ENCODE assay signal across 29 cellular contexts in the genomic region with DNA sequence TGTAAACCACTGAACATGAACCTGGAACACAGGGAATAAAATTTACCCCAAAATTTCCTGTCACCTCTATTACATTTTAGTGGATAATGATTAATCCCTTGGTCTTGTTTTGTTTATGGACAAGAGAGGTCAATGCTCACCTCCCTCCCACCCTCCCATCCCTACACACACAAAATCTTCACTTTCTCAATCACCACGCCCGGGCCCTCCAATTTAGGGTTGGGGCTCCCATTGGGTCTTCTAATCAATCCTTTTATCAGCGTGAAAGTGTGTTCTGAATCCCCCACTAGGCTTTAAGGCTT.
"Had no signal": no experiment of that assay in that cellular context is flagged by ENCODE, and none has a peak within 500 bp of the region (broad histone marks: within the 10 kb centered on the region; RNA-seq: fewer than 3 reads in every experiment).

No MANE protein-coding gene starts in this region.

- H3K4me3 ChIP-seq: pancreas, prostate gland, skin epidermis, smooth muscle cell, spleen, suprapubic skin, testis, tibial artery, transverse colon, upper lobe of left lung, vagina had no signal

- H3K4me2 ChIP-seq: smooth muscle cell had no signal

- H3K4me1 ChIP-seq: pancreas, prostate gland, spleen, suprapubic skin, testis, tibial artery, upper lobe of left lung, vagina had no signal

- H3K9me3 Mint-ChIP-seq: naive thymus-derived CD8-positive, alpha-beta T cell; natural killer cell treated with Interleukin-12 subunit alpha and Interleukin-12 subunit beta and Interleukin-15 and Interleukin-18, amount 100 ng/mL, for 72 hours; nephron progenitor cell; stimulated activated memory B cell treated with anti-CD40 and anti-IgM and Interleukin-4, amounts not matched to agents 10 μg/mL and 1 μg/mL and 100 μg/mL, for 72 hours; stimulated activated naive CD8-positive, alpha-beta T cell treated with anti-CD3 and anti-CD28 coated beads, Interleukin-15, amount 100 ng/mL, for 72 hours had no signal

- H3K36me3 ChIP-seq: neutrophil, pancreas, prostate gland, spleen, suprapubic skin, tibial artery, transverse colon, upper lobe of left lung, vagina had no signal

- H3K27me3 Mint-ChIP-seq: natural killer cell treated with Interleukin-12 subunit alpha and Interleukin-12 subunit beta and Interleukin-15 and Interleukin-18, amount 100 ng/mL, for 72 hours had no signal

- H3K27ac ChIP-seq: neutrophil, pancreas, prostate gland, skin epidermis, spleen, suprapubic skin, testis, tibial artery, upper lobe of left lung, vagina had no signal

- H3K27ac Mint-ChIP-seq: naive thymus-derived CD8-positive, alpha-beta T cell; natural killer cell treated with Interleukin-12 subunit alpha and Interleukin-12 subunit beta and Interleukin-15 and Interleukin-18, amount 100 ng/mL, for 72 hours; stimulated activated memory B cell treated with anti-CD40 and anti-IgM and Interleukin-4, amounts not matched to agents 10 μg/mL and 1 μg/mL and 100 μg/mL, for 72 hours; stimulated activated naive CD8-positive, alpha-beta T cell treated with anti-CD3 and anti-CD28 coated beads, Interleukin-15, amount 100 ng/mL, for 72 hours had no signal

- DNase-seq: naive thymus-derived CD8-positive, alpha-beta T cell; nephron progenitor cell; nucleus accumbens; pancreas; right cardiac atrium; spleen; stimulated activated CD4-positive, alpha-beta T cell treated with anti-CD3 and anti-CD28 coated beads, Interleukin-12 subunit alpha, Interleukin-12 subunit beta, amount 100 ng/mL, for 4 hours; stimulated activated CD4-positive, alpha-beta T cell treated with anti-CD3 and anti-CD28 coated beads, Interleukin-1b, Interleukin-23, amount 100 ng/mL, for 48 hours; stimulated activated CD4-positive, alpha-beta T cell treated with anti-CD3 and anti-CD28 coated beads, Interleukin-4, amount 100 ng/mL, for 1 hour; stimulated activated CD4-positive, alpha-beta T cell treated with anti-CD3 and anti-CD28 coated beads, Interleukin-4, amount 100 ng/mL, for 4 hours; stimulated activated CD8-positive, alpha-beta memory T cell treated with anti-CD3 and anti-CD28 coated beads, Interleukin-4, amount 100 ng/mL, for 48 hours; stimulated activated naive CD4-positive, alpha-beta T cell; stimulated activated naive CD8-positive, alpha-beta T cell treated with anti-CD3 and anti-CD28 coated beads, Interleukin-15, amount 100 ng/mL, for 72 hours; stimulated activated naive CD8-positive, alpha-beta T cell treated with anti-CD3 and anti-CD28 coated beads, Interleukin-15, Interleukin-2, amounts not matched to agents 100 U/mL and 50 U/mL, for 24 hours; substantia nigra; testis; tibial artery; upper lobe of left lung had no signal

- H3K4me3 Mint-ChIP-seq: naive thymus-derived CD8-positive, alpha-beta T cell; natural killer cell treated with Interleukin-12 subunit alpha and Interleukin-12 subunit beta and Interleukin-15 and Interleukin-18, amount 100 ng/mL, for 72 hours; nephron progenitor cell; neural crest cell; stimulated activated memory B cell treated with anti-CD40 and anti-IgM and Interleukin-4, amounts not matched to agents 10 μg/mL and 1 μg/mL and 100 μg/mL, for 72 hours; stimulated activated naive CD8-positive, alpha-beta T cell treated with anti-CD3 and anti-CD28 coated beads, Interleukin-15, amount 100 ng/mL, for 72 hours had no signal

- H3K27me3 ChIP-seq: neutrophil, pancreas, spleen, suprapubic skin, testis, tibial artery, transverse colon, upper lobe of left lung, vagina had no signal

- ATAC-seq: naive thymus-derived CD8-positive, alpha-beta T cell; natural killer cell treated with Interleukin-12 subunit alpha and Interleukin-12 subunit beta and Interleukin-15 and Interleukin-18, amount 100 ng/mL, for 72 hours; pancreas; sciatic nerve; stimulated activated memory B cell treated with anti-CD40 and anti-IgM and Interleukin-4, amounts not matched to agents 10 μg/mL and 1 μg/mL and 100 μg/mL, for 72 hours; stimulated activated naive CD8-positive, alpha-beta T cell treated with anti-CD3 and anti-CD28 coated beads, Interleukin-15, amount 100 ng/mL, for 72 hours; stimulated activated naive CD8-positive, alpha-beta T cell treated with anti-CD3 and anti-CD28 coated beads, Interleukin-15, Interleukin-2, amounts not matched to agents 100 U/mL and 50 U/mL, for 24 hours had no signal

- H3K36me3 Mint-ChIP-seq: naive thymus-derived CD8-positive, alpha-beta T cell; natural killer cell treated with Interleukin-12 subunit alpha and Interleukin-12 subunit beta and Interleukin-15 and Interleukin-18, amount 100 ng/mL, for 72 hours; stimulated activated memory B cell treated with anti-CD40 and anti-IgM and Interleukin-4, amounts not matched to agents 10 μg/mL and 1 μg/mL and 100 μg/mL, for 72 hours had no signal

- H3K4me1 Mint-ChIP-seq: naive thymus-derived CD8-positive, alpha-beta T cell; stimulated activated memory B cell treated with anti-CD40 and anti-IgM and Interleukin-4, amounts not matched to agents 10 μg/mL and 1 μg/mL and 100 μg/mL, for 72 hours; stimulated activated naive CD8-positive, alpha-beta T cell treated with anti-CD3 and anti-CD28 coated beads, Interleukin-15, amount 100 ng/mL, for 72 hours had no signal

- H3K9me3 ChIP-seq: neutrophil, pancreas, prostate gland, spleen, suprapubic skin, testis, tibial artery, transverse colon, upper lobe of left lung, vagina had no signal

- FAIRE-seq: pancreas had no signal
